ENCODE assay signal across 1 cellular context in genomic region chr3:45939341-45939771, GRCh38.
TF ChIP-seq lines count a peak whose summit lies in the region.

No MANE protein-coding gene starts in this region.

TF ChIP-seq in WTC11, 78 proteins besides CTCF, POLR2A, EP300 and RAD21 (continued from another document):
- no peak for TF ChIP-seq ZNF512 (CRISPR knock-in tag; IDR thresholded peaks at IDR 0.05; ENCODE audit: borderline replicate concordance)
- no peak for TF ChIP-seq AR (CRISPR knock-in tag; IDR thresholded peaks at IDR 0.05)
- no peak for TF ChIP-seq GTF2I (CRISPR knock-in tag; conservative IDR thresholded peaks at IDR 0.05)
- no peak for TF ChIP-seq FOXP4 (CRISPR knock-in tag; IDR thresholded peaks at IDR 0.05)
- TF ChIP-seq RELA (CRISPR knock-in tag; IDR thresholded peaks at IDR 0.05; ENCODE audit: borderline replicate concordance), result no peak
- no peak for TF ChIP-seq IRF1 (CRISPR knock-in tag; IDR thresholded peaks at IDR 0.05)
- no peak for TF ChIP-seq E2F4 (CRISPR knock-in tag; IDR thresholded peaks at IDR 0.05; ENCODE audit: borderline replicate concordance, low read depth)
- no peak for TF ChIP-seq SMAD4 (CRISPR knock-in tag; IDR thresholded peaks at IDR 0.05)
- TF ChIP-seq NFATC4 (CRISPR knock-in tag; IDR thresholded peaks at IDR 0.05), result no peak
- TF ChIP-seq ELF4 (CRISPR knock-in tag; IDR thresholded peaks at IDR 0.05; ENCODE audit: low read depth), result no peak
- TF ChIP-seq ZNF416 (CRISPR knock-in tag; IDR thresholded peaks at IDR 0.05), result no peak
- no peak for TF ChIP-seq TP53 (CRISPR knock-in tag; IDR thresholded peaks at IDR 0.05)
- no peak for TF ChIP-seq KAT7 (CRISPR knock-in tag; IDR thresholded peaks at IDR 0.05; ENCODE audit: borderline replicate concordance)
- TF ChIP-seq HMGXB4 (CRISPR knock-in tag; IDR thresholded peaks at IDR 0.05), result no peak
